Comparison of ENCODE assay signal across 20 cellular contexts in genomic region chr22:19090586-19091127, GRCh38. TPM values are rescaled to one million over a fixed set of nuclear protein-coding genes. Genes with fewer than 3 reads are reported as not detected.
DNase-seq lines count a peak whose midpoint lies in the region; ATAC-seq and TF ChIP-seq lines count a peak whose summit lies in the region.
"Had no signal": no experiment of that assay in that cellular context is flagged by ENCODE, and none has a peak within 500 bp of the region (broad histone marks: within the 10 kb centered on the region; RNA-seq: fewer than 3 reads in every experiment).

No MANE protein-coding gene starts in this region.

- H3K4me1 Mint-ChIP-seq in activated naive CD4-positive, alpha-beta T cell treated with anti-CD3 and anti-CD28 coated beads, Interleukin-2, amount 50 U/mL, for 24 hours, result peaks cover 46% of the 10 kb centered on the region
- H3K4me1 Mint-ChIP-seq in central memory CD8-positive, alpha-beta T cell, result peaks cover 24% of the 10 kb centered on the region
- peaks cover 10% of the 10 kb centered on the region for H3K4me1 Mint-ChIP-seq in endothelial cell (ENCODE audit: unreplicated experiment)

- no peaks in the 10 kb centered on the region for H3K9me3 Mint-ChIP-seq in activated naive CD4-positive, alpha-beta T cell treated with anti-CD3 and anti-CD28 coated beads, Interleukin-2, amount 50 U/mL, for 24 hours
- no peaks in the 10 kb centered on the region for H3K9me3 Mint-ChIP-seq in central memory CD8-positive, alpha-beta T cell
- H3K9me3 Mint-ChIP-seq in endothelial cell (ENCODE audit: unreplicated experiment), result no peaks in the 10 kb centered on the region
- H3K9me3 Mint-ChIP-seq: CD4-positive, alpha-beta T cell had no signal

- no peak for DNase-seq in activated naive CD4-positive, alpha-beta T cell treated with anti-CD3 and anti-CD28 coated beads, Interleukin-2, amount 50 U/mL, for 16 hours
- no peak for DNase-seq in central memory CD8-positive, alpha-beta T cell (ENCODE audit: low spot score in 2 of 2)
- DNase-seq in endothelial cell (ENCODE audit: low spot score) (no peak), cerebellar cortex (ENCODE audit: low spot score) (no peak)
- DNase-seq: Calu3; CD4-positive, alpha-beta T cell; COR-L47; DMS53; DMS79 treated with DMSO at 0.1 percent for 48 hours; GF-D8; GOT3 had no signal

- peak overlapping the region; percentile 5 for H3K4me3 Mint-ChIP-seq in activated naive CD4-positive, alpha-beta T cell treated with anti-CD3 and anti-CD28 coated beads, Interleukin-2, amount 50 U/mL, for 24 hours
- no peak overlapping the region for H3K4me3 Mint-ChIP-seq in central memory CD8-positive, alpha-beta T cell
- no peak overlapping the region for H3K4me3 Mint-ChIP-seq in endothelial cell (ENCODE audit: unreplicated experiment)
- H3K4me3 Mint-ChIP-seq: B cell; CD4-positive, alpha-beta T cell had no signal

- H3K9me3 ChIP-seq in neutrophil, result no peaks in the 10 kb centered on the region
- H3K9me3 ChIP-seq: BLaER1, HAP-1 had no signal

- H3K27ac ChIP-seq in neutrophil, result peak overlapping the region; percentile 96
- H3K27ac ChIP-seq: 22Rv1, BLaER1, C4-2B had no signal

- H3K36me3 Mint-ChIP-seq in activated naive CD4-positive, alpha-beta T cell treated with anti-CD3 and anti-CD28 coated beads, Interleukin-2, amount 50 U/mL, for 24 hours, result peaks cover 3% of the 10 kb centered on the region
- H3K36me3 Mint-ChIP-seq in central memory CD8-positive, alpha-beta T cell (ENCODE audit: insufficient read depth), result peaks cover 22% of the 10 kb centered on the region
- peaks cover 4% of the 10 kb centered on the region for H3K36me3 Mint-ChIP-seq in endothelial cell (ENCODE audit: low read depth, unreplicated experiment)

- H3K27me3 ChIP-seq in neutrophil, result no peaks in the 10 kb centered on the region
- H3K27me3 ChIP-seq: BLaER1 had no signal

- TF ChIP-seq CTCF in neutrophil (IDR thresholded peaks at IDR 0.05) (no peak), endothelial cell (IDR thresholded peaks at IDR 0.05; ENCODE audit: unreplicated experiment) (no peak)

- no peaks in the 10 kb centered on the region for H3K27me3 Mint-ChIP-seq in activated naive CD4-positive, alpha-beta T cell treated with anti-CD3 and anti-CD28 coated beads, Interleukin-2, amount 50 U/mL, for 24 hours
- no peaks in the 10 kb centered on the region for H3K27me3 Mint-ChIP-seq in central memory CD8-positive, alpha-beta T cell
- H3K27me3 Mint-ChIP-seq in endothelial cell (ENCODE audit: unreplicated experiment), result peaks cover under 1% of the 10 kb centered on the region
- H3K27me3 Mint-ChIP-seq: B cell; CD4-positive, alpha-beta T cell had no signal

- H3K4me1 ChIP-seq in neutrophil (ENCODE audit: control insufficient read depth in 1 of 2, insufficient read depth in 1 of 2, low read depth in 1 of 2, low read length in 1 of 2), result peaks cover 79 to 87% of the 10 kb centered on the region in 2 experiments
- H3K4me1 ChIP-seq: HAP-1 had no signal

- H3K36me3 ChIP-seq in neutrophil, result peaks cover 16% of the 10 kb centered on the region

- H3K4me3 ChIP-seq in neutrophil (ENCODE audit: low read depth in 1 of 2, low read length in 1 of 2), result no peak overlapping the region
- H3K4me3 ChIP-seq: BLaER1, HAP-1 had no signal

- H3K27ac Mint-ChIP-seq in activated naive CD4-positive, alpha-beta T cell treated with anti-CD3 and anti-CD28 coated beads, Interleukin-2, amount 50 U/mL, for 24 hours, result peak overlapping the region; percentile 18
- H3K27ac Mint-ChIP-seq in central memory CD8-positive, alpha-beta T cell (ENCODE audit: low read depth), result peak overlapping the region; percentile 56
- no peak overlapping the region for H3K27ac Mint-ChIP-seq in endothelial cell (ENCODE audit: unreplicated experiment)
- H3K27ac Mint-ChIP-seq: B cell had no signal

- ATAC-seq in central memory CD8-positive, alpha-beta T cell (replicated peaks; ENCODE audit: extremely low read depth, poor library complexity, severe bottlenecking), result no peak

RNA-seq across cellular contexts. Expression of gene DGCR2, which starts 31.6 kb away (rescaled TPM):
- 46.7 TPM for total RNA-seq in endothelial cell (ENCODE audit: unreplicated experiment)

RNA-seq across cellular contexts. Expression of gene TSSK2, which starts 40.5 kb away (rescaled TPM):
- not detected for total RNA-seq in endothelial cell (ENCODE audit: unreplicated experiment)
- total RNA-seq: B cell, Calu3, Daoy, G401 had no signal

RNA-seq across cellular contexts. Expression of gene ESS2, which starts 53.8 kb away (rescaled TPM):
- total RNA-seq in endothelial cell (ENCODE audit: unreplicated experiment), result 19.1 TPM

RNA-seq across cellular contexts. Expression of gene GSC2, which starts 59.4 kb away (rescaled TPM):
- not detected for total RNA-seq in endothelial cell (ENCODE audit: unreplicated experiment)
- total RNA-seq: B cell; Calu3; CD4-positive, alpha-beta T cell; Daoy had no signal
